Comparison of ENCODE assay signal across 9 cellular contexts in genomic region chr7:36155811-36156361, GRCh38. TPM values are rescaled to one million over a fixed set of nuclear protein-coding genes. Genes with fewer than 3 reads are reported as not detected.
DNase-seq lines count a peak whose midpoint lies in the region; ATAC-seq and TF ChIP-seq lines count a peak whose summit lies in the region.
"Had no signal": no experiment of that assay in that cellular context is flagged by ENCODE, and none has a peak within 500 bp of the region (broad histone marks: within the 10 kb centered on the region; RNA-seq: fewer than 3 reads in every experiment).

No MANE protein-coding gene starts in this region.

- H3K4me3 ChIP-seq in colonic mucosa (no peak overlapping the region), muscle layer of colon (ENCODE audit: low read depth in 1 of 2, low read length in 2 of 2) (peak overlapping the region; percentile 70 to 85)
- H3K4me3 ChIP-seq: K562 had no signal

- H3K9me3 ChIP-seq in colonic mucosa (no peaks in the 10 kb centered on the region), muscle layer of colon (ENCODE audit: low read length) (no peaks in the 10 kb centered on the region)

- no peak for ATAC-seq in Right ventricle myocardium superior (ENCODE audit: poor library complexity)
- no peak for ATAC-seq in HG02571 (IDR thresholded peaks at IDR 0.05; ENCODE audit: unreplicated experiment)
- ATAC-seq: K562 had no signal

- intact Hi-C loops in Right ventricle myocardium superior (cut with DNase I) (no loop called here), cardiac septum (cut with DNase I) (no loop called here), colonic mucosa (cut with DNase I) (loop anchor here (5.0 to 10.0 kb wide), 2 partner anchors 46 to 129 kb away; no protein-coding TSS in a partner anchor)

- H3K27me3 ChIP-seq in colonic mucosa (no peaks in the 10 kb centered on the region), muscle layer of colon (ENCODE audit: control insufficient read depth in 1 of 2, insufficient read depth in 2 of 2, low read length in 2 of 2) (no peaks in the 10 kb centered on the region)

- H3K36me3 ChIP-seq in colonic mucosa (no peaks in the 10 kb centered on the region), muscle layer of colon (ENCODE audit: insufficient read depth, low read length) (no peaks in the 10 kb centered on the region)

- H3K27ac ChIP-seq in colonic mucosa (no peak overlapping the region), muscle layer of colon (ENCODE audit: low read depth, low read length) (peak overlapping the region; percentile 9)

- DNase-seq in Right ventricle myocardium superior = peak; percentile 75
- DNase-seq in cardiac septum (ENCODE audit: low spot score) = no peak
- DNase-seq in colonic mucosa = peak; percentile 43
- DNase-seq in activated CD4-positive, alpha-beta T cell treated with anti-CD3 and anti-CD28 coated beads for 48 hours = no peak
- DNase-seq in GM20000 (ENCODE audit: low spot score) = no peak
- no peak for DNase-seq in middle frontal gyrus (ENCODE audit: extremely low spot score, low spot score)

- no peaks in the 10 kb centered on the region for H3K4me1 ChIP-seq in colonic mucosa
- H3K4me1 ChIP-seq in muscle layer of colon (ENCODE audit: insufficient read depth, low read length) = peaks cover 65% of the 10 kb centered on the region

- TF ChIP-seq CTCF in colonic mucosa (IDR thresholded peaks at IDR 0.05) (no peak), GM20000 (IDR thresholded peaks at IDR 0.05; ENCODE audit: extremely low read depth, missing control alignments) (no peak)

- H3K9ac ChIP-seq in colonic mucosa (ENCODE audit: low read depth in 2 of 2, low read length in 2 of 2) (peak overlapping the region in 1 of 2 donors; percentile 38), muscle layer of colon (ENCODE audit: low read length) (peak overlapping the region; percentile 46)

RNA-seq across cellular contexts. Expression of gene EEPD1, which starts 2.8 kb away (rescaled TPM):
- total RNA-seq in Right ventricle myocardium superior (10.0 TPM), cardiac septum (6.6 TPM), colonic mucosa (10 to 100 TPM in 1 of 2 donors, 1 to 10 TPM in 1; 8.2 to 10.0 TPM)

Comparison
In these comparisons a context has a peak if more than half of its experiments do, and no peak if none do; other contexts are left out.
1. DNase-seq: peak in Right ventricle myocardium superior (single experiment) and colonic mucosa (single experiment); none in cardiac septum (single experiment), activated CD4-positive, alpha-beta T cell treated with anti-CD3 and anti-CD28 coated beads for 48 hours (single experiment), GM20000 (single experiment) and middle frontal gyrus (single experiment).